12 cellular contexts compared by ENCODE assay signal in genomic region chr12:120833849-120834248, GRCh38.
DNase-seq lines count a peak whose midpoint lies in the region; ATAC-seq and TF ChIP-seq lines count a peak whose summit lies in the region.
"Had no signal": no experiment of that assay in that cellular context is flagged by ENCODE, and none has a peak within 500 bp of the region (broad histone marks: within the 10 kb centered on the region; RNA-seq: fewer than 3 reads in every experiment).

No MANE protein-coding gene starts in this region.

- peak overlapping the region; percentile 57 for H3K27ac ChIP-seq in OCI-LY1 (ENCODE audit: low read depth, low read length, poor library complexity, severe bottlenecking)
- H3K27ac ChIP-seq in tibial artery: peak overlapping the region; percentile 8 to 39
- no peak overlapping the region for H3K27ac ChIP-seq in gastroesophageal sphincter
- H3K27ac ChIP-seq: epithelial cell of prostate had no signal

- intact Hi-C loops in tibial artery (cut with DNase I; ENCODE audit: low total_unique reads): no loop called here

- TF ChIP-seq POLR2A in gastroesophageal sphincter (IDR thresholded peaks at IDR 0.05): no peak

- H2AFZ ChIP-seq in OCI-LY1 (ENCODE audit: low read length): no peak overlapping the region

- H3F3A ChIP-seq in OCI-LY1 (ENCODE audit: insufficient read depth, low read length): 0 out of 2 replicates have a peak, but pooled peaks cover 3% of the 10 kb centered on the region

- peaks cover 6% of the 10 kb centered on the region; the same call in 1 of the 2 replicates for H3K79me2 ChIP-seq in OCI-LY1 (ENCODE audit: insufficient read depth, low read length)

- no peak for TF ChIP-seq CTCF in OCI-LY1 (IDR thresholded peaks at IDR 0.05; ENCODE audit: low read length)
- TF ChIP-seq CTCF in fibroblast of the aortic adventitia (IDR thresholded peaks at IDR 0.05; ENCODE audit: insufficient read depth, low read length): no peak
- no peak for TF ChIP-seq CTCF in tibial artery (IDR thresholded peaks at IDR 0.05)
- no peak for TF ChIP-seq CTCF in gastroesophageal sphincter (IDR thresholded peaks at IDR 0.05)

- H3K9me3 ChIP-seq in OCI-LY1 (ENCODE audit: low read length): no peaks in the 10 kb centered on the region
- H3K9me3 ChIP-seq in tibial artery: no peaks in the 10 kb centered on the region
- no peaks in the 10 kb centered on the region for H3K9me3 ChIP-seq in gastroesophageal sphincter

- WGBS in gastroesophageal sphincter (ENCODE audit: low coverage in 1 of 2), 2 donors: 47 to 55% methylated on average over 4 of the region's 4 CpGs

- H3K27me3 ChIP-seq in OCI-LY1 (ENCODE audit: insufficient read depth, low read length) (no peaks in the 10 kb centered on the region), tibial artery (no peaks in the 10 kb centered on the region), gastroesophageal sphincter (no peaks in the 10 kb centered on the region)

- H3K9me3 Mint-ChIP-seq in activated T-cell treated with anti-CD3 and anti-CD28 coated beads, Interleukin-2, amount 50 U/mL, for 4 hours: no peaks in the 10 kb centered on the region
- H3K9me3 Mint-ChIP-seq: activated naive CD4-positive, alpha-beta T cell treated with anti-CD3 and anti-CD28 coated beads for 36 hours had no signal

- no peak for TF ChIP-seq EP300 in gastroesophageal sphincter (IDR thresholded peaks at IDR 0.05)

- H3K4me3 Mint-ChIP-seq in activated T-cell treated with anti-CD3 and anti-CD28 coated beads, Interleukin-2, amount 50 U/mL, for 4 hours: no peak overlapping the region
- H3K4me3 Mint-ChIP-seq: activated naive CD4-positive, alpha-beta T cell treated with anti-CD3 and anti-CD28 coated beads for 36 hours had no signal

- H3K4me2 ChIP-seq in OCI-LY1 (ENCODE audit: low read length): 0 out of 2 replicates have a peak overlapping the region, but pooled peaks have one; percentile 9

- no peaks in the 10 kb centered on the region for H3K9me2 ChIP-seq in OCI-LY1 (ENCODE audit: low read depth, low read length)

- H3K36me3 ChIP-seq in OCI-LY1 (ENCODE audit: insufficient read depth, low read length): no peaks in the 10 kb centered on the region
- no peaks in the 10 kb centered on the region for H3K36me3 ChIP-seq in tibial artery
- no peaks in the 10 kb centered on the region for H3K36me3 ChIP-seq in gastroesophageal sphincter

- H3K27me3 Mint-ChIP-seq in activated T-cell treated with anti-CD3 and anti-CD28 coated beads, Interleukin-2, amount 50 U/mL, for 4 hours (ENCODE audit: low read depth): no peaks in the 10 kb centered on the region

- DNase-seq in activated T-cell treated with anti-CD3 and anti-CD28 coated beads, Interleukin-2, amount 50 U/mL, for 4 hours: no peak
- no peak for DNase-seq in activated T-cell treated with anti-CD3 and anti-CD28 coated beads, Interleukin-2, amount 50 U/mL, for 48 hours
- peak; percentile 22 for DNase-seq in fibroblast of the aortic adventitia (ENCODE audit: low read depth)
- no peak for DNase-seq in tibial artery
- DNase-seq: activated naive CD4-positive, alpha-beta T cell treated with anti-CD3 and anti-CD28 coated beads for 36 hours; NCI-H524; stimulated activated CD4-positive, alpha-beta T cell treated with anti-CD3 and anti-CD28 coated beads, Interleukin-2, amount 100 ng/mL, for 48 hours had no signal

- H3K4me1 Mint-ChIP-seq in activated T-cell treated with anti-CD3 and anti-CD28 coated beads, Interleukin-2, amount 50 U/mL, for 4 hours (ENCODE audit: low read depth): peaks cover 70% of the 10 kb centered on the region

- peak; percentile 44 to 46 for ATAC-seq in activated T-cell treated with anti-CD3 and anti-CD28 coated beads, Interleukin-2, amount 50 U/mL, for 4 hours
- no peak for ATAC-seq in GM18511 (IDR thresholded peaks at IDR 0.05; ENCODE audit: unreplicated experiment)
- no peak for ATAC-seq in HG02763 (IDR thresholded peaks at IDR 0.05; ENCODE audit: unreplicated experiment)
- ATAC-seq in gastroesophageal sphincter: no peak

- H4K20me1 ChIP-seq in OCI-LY1 (ENCODE audit: insufficient read depth, low read length): no peaks in the 10 kb centered on the region

- H3K36me3 Mint-ChIP-seq in activated T-cell treated with anti-CD3 and anti-CD28 coated beads, Interleukin-2, amount 50 U/mL, for 4 hours (ENCODE audit: insufficient read depth): peaks cover 1% of the 10 kb centered on the region

- no peak overlapping the region for H3K9ac ChIP-seq in OCI-LY1 (ENCODE audit: low read length)

- H3K4me3 ChIP-seq in OCI-LY1 (ENCODE audit: low read depth, low read length, poor library complexity, severe bottlenecking) (no peak overlapping the region), fibroblast of the aortic adventitia (ENCODE audit: low read depth, low read length) (no peak overlapping the region), tibial artery (no peak overlapping the region), gastroesophageal sphincter (no peak overlapping the region)

- peaks cover 40% of the 10 kb centered on the region for H3K4me1 ChIP-seq in OCI-LY1 (ENCODE audit: insufficient read depth, low read length, severe bottlenecking)
- peaks cover 0 to 71% (median 43%) of the 10 kb centered on the region in 4 donors for H3K4me1 ChIP-seq in tibial artery
- peaks cover 4 to 83% (median 28%) of the 10 kb centered on the region in 3 donors for H3K4me1 ChIP-seq in gastroesophageal sphincter

Comparison
In these comparisons a context has a peak if more than half of its experiments do, and no peak if none do; other contexts are left out.
1. ATAC-seq: peak in activated T-cell treated with anti-CD3 and anti-CD28 coated beads, Interleukin-2, amount 50 U/mL, for 4 hours (2 of 2); none in GM18511 (single experiment), HG02763 (single experiment) and gastroesophageal sphincter (single experiment).
2. H3K27ac ChIP-seq: peak in OCI-LY1 (single experiment) and tibial artery (2 of 2); none in gastroesophageal sphincter (0 of 4).